Comparison of ENCODE assay signal across 17 cellular contexts in genomic region chr5:32168460-32169033, GRCh38. TPM values are rescaled to one million over a fixed set of nuclear protein-coding genes. Genes with fewer than 3 reads are reported as not detected.
DNase-seq lines count a peak whose midpoint lies in the region; ATAC-seq, FAIRE-seq and TF ChIP-seq lines count a peak whose summit lies in the region.
"Had no signal": no experiment of that assay in that cellular context is flagged by ENCODE, and none has a peak within 500 bp of the region (broad histone marks: within the 10 kb centered on the region; RNA-seq: fewer than 3 reads in every experiment).

No MANE protein-coding gene starts in this region.

- H3K27ac ChIP-seq in esophagus muscularis mucosa (replicated peaks in 1 of 4) (peak overlapping the region; percentile 96 to 100 (median 98)), muscle layer of duodenum (ENCODE audit: low read length) (peak overlapping the region; percentile 56), vagina (peak overlapping the region; percentile 61)

- intact Hi-C loops in Right ventricle myocardium inferior (cut with DNase I) (no loop called here), cardiac septum (cut with DNase I) (no loop called here), esophagus muscularis mucosa (cut with DNase I) (no loop called here), vagina (cut with DNase I) (no loop called here), sciatic nerve (cut with DNase I) (no loop called here)

- TF ChIP-seq POLR2A in esophagus muscularis mucosa (IDR thresholded peaks at IDR 0.05; ENCODE audit: low read depth) (no peak), vagina (IDR thresholded peaks at IDR 0.05) (no peak)

- H3K27me3 ChIP-seq in esophagus muscularis mucosa (no peaks in the 10 kb centered on the region), muscle layer of duodenum (ENCODE audit: low read depth, low read length) (no peaks in the 10 kb centered on the region), vagina (no peaks in the 10 kb centered on the region)

- H3K4me1 ChIP-seq in esophagus muscularis mucosa = peaks cover 71 to 85% (median 83%) of the 10 kb centered on the region in 4 donors
- H3K4me1 ChIP-seq in muscle layer of duodenum (ENCODE audit: control insufficient read depth in 1 of 2, insufficient read depth in 2 of 2, low read length in 2 of 2) = peaks cover 11 to 37% of the 10 kb centered on the region in 2 donors
- peaks cover 71% of the 10 kb centered on the region for H3K4me1 ChIP-seq in vagina

- H3K9me3 ChIP-seq in esophagus muscularis mucosa = no peaks in the 10 kb centered on the region
- H3K9me3 ChIP-seq in muscle layer of duodenum (ENCODE audit: control insufficient read depth in 1 of 2, low read length in 2 of 2) = no peaks in the 10 kb centered on the region
- no peaks in the 10 kb centered on the region for H3K9me3 ChIP-seq in vagina

- TF ChIP-seq CTCF in esophagus muscularis mucosa (IDR thresholded peaks at IDR 0.05) (no peak), vagina (IDR thresholded peaks at IDR 0.05) (no peak)

- H3K4me3 ChIP-seq in esophagus muscularis mucosa (peak overlapping the region in 1 of 4 donors; percentile 27), muscle layer of duodenum (ENCODE audit: low read depth in 1 of 2, low read length in 2 of 2) (peak overlapping the region in 1 of 2 donors; percentile 17), vagina (no peak overlapping the region)

- FAIRE-seq in urothelium cell line (lab: Jason Lieb, UNC) = no peak
- FAIRE-seq: D721Med, frontal cortex, HTR-8/SVneo had no signal

- DNase-seq in Right ventricle myocardium inferior (ENCODE audit: missing footprints) (no peak), cardiac septum (ENCODE audit: low spot score) (no peak), esophagus muscularis mucosa (ENCODE audit: extremely low spot score) (no peak), vagina (ENCODE audit: extremely low spot score in 2 of 2) (no peak), urothelium cell line (ENCODE audit: low spot score) (no peak), SHP77 treated with DMSO at 0.1 percent for 48 hours (lab: John Stamatoyannopoulos, UW) (no peak), sciatic nerve (ENCODE audit: low spot score) (no peak)
- DNase-seq: activated effector memory CD4-positive, alpha-beta T cell treated with Interleukin-2 at 50 U/mL for 16 hours; effector CD8-positive, alpha-beta T cell; islet precursor cell; posterior cingulate gyrus; stimulated activated CD4-positive, alpha-beta T cell treated with anti-CD3 and anti-CD28 coated beads, Interleukin-2, amount 100 ng/mL, for 24 hours; T-helper 9 cell had no signal

- H3K36me3 ChIP-seq in esophagus muscularis mucosa (peaks cover 0 to 47% (median 19%) of the 10 kb centered on the region in 4 donors), muscle layer of duodenum (ENCODE audit: control insufficient read depth in 1 of 2, insufficient read depth in 2 of 2, low read length in 2 of 2) (peaks cover 10 to 16% of the 10 kb centered on the region in 2 donors), vagina (peaks cover 0 to 5% of the 10 kb centered on the region in 2 donors)

- ATAC-seq in Right ventricle myocardium inferior = peak; percentile 75
- no peak for ATAC-seq in sciatic nerve

- 60% methylated on average over 9 of the region's 9 CpGs for WGBS in esophagus muscularis mucosa

- peak; percentile 54 for TF ChIP-seq EP300 in esophagus muscularis mucosa (IDR thresholded peaks at IDR 0.05)

RNA-seq across cellular contexts. Expression of gene GOLPH3, which starts 5.6 kb away (rescaled TPM):
- total RNA-seq in Right ventricle myocardium inferior (42.3 TPM), cardiac septum (52.0 TPM), esophagus muscularis mucosa (100 to 1,000 TPM; 149 to 277 (median 187) TPM), vagina (78.8 TPM), sciatic nerve (88.7 TPM)
